18 cellular contexts compared by ENCODE assay signal in the genomic region with DNA sequence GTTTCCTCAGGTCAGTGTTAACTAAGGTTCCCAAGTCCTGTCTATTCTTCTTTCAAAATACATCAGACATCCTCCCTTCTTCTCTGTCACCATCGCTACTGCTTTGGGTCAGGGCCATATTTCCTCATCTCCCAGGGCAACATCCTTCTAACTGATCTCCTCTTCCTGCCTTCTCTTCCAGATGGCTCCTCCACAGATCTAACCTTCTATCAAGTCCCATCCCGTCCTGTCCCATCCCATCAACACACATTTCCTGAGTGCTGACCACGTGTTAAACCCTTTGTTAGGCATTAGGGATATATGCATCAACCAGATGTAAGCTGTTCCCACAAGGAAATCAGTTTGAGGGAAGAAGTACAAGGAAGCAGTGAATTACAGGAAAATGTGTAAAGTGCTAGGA. TPM values are rescaled to one million over a fixed set of nuclear protein-coding genes. Genes with fewer than 3 reads are reported as not detected.
DNase-seq lines count a peak whose midpoint lies in the region; ATAC-seq and TF ChIP-seq lines count a peak whose summit lies in the region.
"Had no signal": no experiment of that assay in that cellular context is flagged by ENCODE, and none has a peak within 500 bp of the region (broad histone marks: within the 10 kb centered on the region; RNA-seq: fewer than 3 reads in every experiment).

No MANE protein-coding gene starts in this region.

- TF ChIP-seq RAD21 in IMR-90 (IDR thresholded peaks at IDR 0.05; ENCODE audit: low read length), result no peak

- peak overlapping the region; percentile 42 to 63 for H2BK12ac ChIP-seq in mesenchymal stem cell (ENCODE audit: low read length in 2 of 2)

- H3K14ac ChIP-seq in IMR-90 (replicated peaks; ENCODE audit: low read depth, low read length) (peak overlapping the region; percentile 73), mesenchymal stem cell (ENCODE audit: low read length in 2 of 2) (no peak overlapping the region)

- H3K56ac ChIP-seq in IMR-90 (ENCODE audit: extremely low read depth, insufficient read depth, low read length), result no peak overlapping the region

- H3K4me3 ChIP-seq in AG04450 (ENCODE audit: low read depth, low read length) (no peak overlapping the region), IMR-90 (ENCODE audit: insufficient read depth, low read depth, low read length) (no peak overlapping the region), mesenchymal stem cell (ENCODE audit: insufficient read depth in 1 of 2, low read depth in 1 of 2, low read length in 2 of 2) (no peak overlapping the region), MG63 (no peak overlapping the region), HAP-1 (no peak overlapping the region)
- H3K4me3 ChIP-seq: A549, GM23338, K562, PC-9 had no signal

- peak overlapping the region; percentile 94 for H3K27ac Mint-ChIP-seq in endothelial cell (ENCODE audit: unreplicated experiment)
- H3K27ac Mint-ChIP-seq in activated naive CD4-positive, alpha-beta T cell treated with anti-CD3 and anti-CD28 coated beads, Interleukin-2, amount 10 ng/mL, durations not matched to agents 7 days and 5 days, result no peak overlapping the region
- H3K27ac Mint-ChIP-seq: GM23338 had no signal

- DNase-seq in AG04450 (ENCODE audit: low read depth, low spot score) (no peak), IMR-90 (no peak), endothelial cell (ENCODE audit: low spot score) (no peak), mesenchymal stem cell (no peak), MG63 (no peak), HAP-1 (ENCODE audit: low spot score in 2 of 2) (no peak)
- DNase-seq in activated naive CD4-positive, alpha-beta T cell treated with anti-CD3 and anti-CD28 coated beads, Interleukin-2, amount 10 ng/mL, durations not matched to agents 7 days and 5 days, result no peak
- DNase-seq in activated CD4-positive, alpha-beta T cell treated with anti-CD3 and anti-CD28 coated beads, Interleukin-2, amount 50 U/mL, for 1 hour, result no peak
- DNase-seq: C1 segment of cervical spinal cord; CD8-positive, alpha-beta memory T cell; DND-41; NCI-H748 treated with DMSO at 0.1 percent for 48 hours; PC-9; SW 1271 had no signal

- H3K4ac ChIP-seq in IMR-90 (ENCODE audit: low read depth, low read length) (peak overlapping the region; percentile 90), mesenchymal stem cell (ENCODE audit: low read depth in 1 of 2, low read length in 2 of 2) (peak overlapping the region in 1 of 2 experiments; percentile 69)

- H3K79me1 ChIP-seq in IMR-90 (ENCODE audit: low read depth in 1 of 2, low read length in 2 of 2), result no peaks in the 10 kb centered on the region
- no peaks in the 10 kb centered on the region for H3K79me1 ChIP-seq in mesenchymal stem cell (replicated peaks; ENCODE audit: low read length, poor library complexity, severe bottlenecking)

- H2BK15ac ChIP-seq in IMR-90 (ENCODE audit: low read depth, low read length), result peak overlapping the region; percentile 95
- H2BK15ac ChIP-seq in mesenchymal stem cell (ENCODE audit: low read depth, poor library complexity, severe bottlenecking), result no peak overlapping the region

- H2AK5ac ChIP-seq in IMR-90 (ENCODE audit: low read depth, low read length) (peak overlapping the region; percentile 77), mesenchymal stem cell (ENCODE audit: low read length, severe bottlenecking) (no peak overlapping the region)

- in situ Hi-C loops in IMR-90 (cut with MboI; ENCODE audit: low sequenced_read_pairs) (no loop called here), HAP-1 (cut with MboI; ENCODE audit: low sequenced_read_pairs) (no loop called here)

- no peak for TF ChIP-seq POLR2A in IMR-90 (IDR thresholded peaks at IDR 0.05; ENCODE audit: low read depth, low read length)

- CTCF ChIA-PET in AG04450 (lab: Charles Lee) (interaction anchor here (2.6 kb wide), 1 partner anchor 150 kb away, joined by 7 read pairs; no protein-coding TSS in a partner anchor), IMR-90 (lab: Yijun Ruan, JAX) (interaction anchor here (1.2 kb wide), 1 partner anchor 121 kb away, joined by 3 read pairs; no protein-coding TSS in a partner anchor)
- CTCF ChIA-PET in activated naive CD4-positive, alpha-beta T cell treated with anti-CD3 and anti-CD28 coated beads, Interleukin-2, amount 10 ng/mL, durations not matched to agents 7 days and 5 days (lab: Charles Lee), result no interaction called here

- H3K36me3 Mint-ChIP-seq in endothelial cell (ENCODE audit: low read depth, unreplicated experiment), result peaks cover 3% of the 10 kb centered on the region
- no peaks in the 10 kb centered on the region for H3K36me3 Mint-ChIP-seq in activated naive CD4-positive, alpha-beta T cell treated with anti-CD3 and anti-CD28 coated beads, Interleukin-2, amount 10 ng/mL, durations not matched to agents 7 days and 5 days
- H3K36me3 Mint-ChIP-seq: CD8-positive, alpha-beta memory T cell had no signal

- intact Hi-C loops in IMR-90 (cut with micrococcal nuclease), result no loop called here

- H4K5ac ChIP-seq in IMR-90 (ENCODE audit: low read depth, low read length), result peak overlapping the region; percentile 88

- H3K9me3 ChIP-seq in AG04450 (ENCODE audit: control insufficient read depth, insufficient read depth, low read length) (no peaks in the 10 kb centered on the region), IMR-90 (ENCODE audit: control insufficient read depth, insufficient read depth, low read length) (no peaks in the 10 kb centered on the region), mesenchymal stem cell (ENCODE audit: control insufficient read depth, low read length) (no peaks in the 10 kb centered on the region), MG63 (no peaks in the 10 kb centered on the region), HAP-1 (no peaks in the 10 kb centered on the region)
- H3K9me3 ChIP-seq: A549 had no signal

- 80% methylated on average over 2 of the region's 3 CpGs; no CpG with 5 or more reads in 1 of the 2 experiments for WGBS in IMR-90 (ENCODE audit: extremely low coverage in 2 of 2, insufficient read length in 1 of 2), 2 experiments
- WGBS in mesenchymal stem cell, result 92% methylated on average over 1 of the region's 3 CpGs

- H3K9ac ChIP-seq in IMR-90 (ENCODE audit: low read depth, low read length) (no peak overlapping the region; the same call in 1 of the 2 replicates), mesenchymal stem cell (ENCODE audit: low read length) (no peak overlapping the region)

- H4K8ac ChIP-seq in IMR-90 (ENCODE audit: low read depth in 2 of 2, low read length in 2 of 2) (peak overlapping the region; percentile 51 to 68; a peak in 3 of 4 replicates), mesenchymal stem cell (ENCODE audit: low read length) (no peak overlapping the region)

- dilution Hi-C loops in IMR-90 (cut with HindIII; ENCODE audit: low sequenced_read_pairs, unreplicated experiment), result no loop called here

- H3K27me3 Mint-ChIP-seq in endothelial cell (ENCODE audit: unreplicated experiment), result peaks cover 2% of the 10 kb centered on the region
- H3K27me3 Mint-ChIP-seq in activated naive CD4-positive, alpha-beta T cell treated with anti-CD3 and anti-CD28 coated beads, Interleukin-2, amount 10 ng/mL, durations not matched to agents 7 days and 5 days, result peaks cover 4% of the 10 kb centered on the region

- no peak for ATAC-seq in IMR-90 (ENCODE audit: low read depth)
- ATAC-seq: A549, GM23338, HCT116, K562 had no signal

- H3K4me1 ChIP-seq in IMR-90 (ENCODE audit: control insufficient read depth, insufficient read depth, low read length) (peaks cover 13% of the 10 kb centered on the region), mesenchymal stem cell (ENCODE audit: control insufficient read depth, insufficient read depth, low read depth, low read length) (peaks cover 3% of the 10 kb centered on the region), HAP-1 (no peaks in the 10 kb centered on the region)
- H3K4me1 ChIP-seq: A549 had no signal

- TF ChIP-seq CTCF in AG04450 (IDR thresholded peaks at IDR 0.05; ENCODE audit: low read depth, low read length), result no peak
- TF ChIP-seq CTCF in IMR-90 (conservative IDR thresholded peaks at IDR 0.05; ENCODE audit: low read depth, low read length), result no peak
- TF ChIP-seq CTCF in endothelial cell (IDR thresholded peaks at IDR 0.05; ENCODE audit: unreplicated experiment), result no peak

- no peaks in the 10 kb centered on the region for H3K36me3 ChIP-seq in IMR-90 (ENCODE audit: control insufficient read depth, insufficient read depth, low read length)
- H3K36me3 ChIP-seq in mesenchymal stem cell (ENCODE audit: control insufficient read depth in 1 of 2, insufficient read depth in 2 of 2, low read depth in 1 of 2, low read length in 2 of 2), result no peaks in the 10 kb centered on the region
- no peaks in the 10 kb centered on the region for H3K36me3 ChIP-seq in MG63
- H3K36me3 ChIP-seq in HAP-1 (replicated peaks), result no peaks in the 10 kb centered on the region; the same call in 1 of the 2 replicates

- no peak overlapping the region for H3K4me3 Mint-ChIP-seq in endothelial cell (ENCODE audit: unreplicated experiment)
- no peak overlapping the region for H3K4me3 Mint-ChIP-seq in activated naive CD4-positive, alpha-beta T cell treated with anti-CD3 and anti-CD28 coated beads, Interleukin-2, amount 10 ng/mL, durations not matched to agents 7 days and 5 days
- H3K4me3 Mint-ChIP-seq: CD8-positive, alpha-beta memory T cell; GM23338 had no signal

- H3K23ac ChIP-seq in IMR-90 (ENCODE audit: low read depth, low read length), result peak overlapping the region; percentile 11; the same call in 1 of the 2 replicates
- no peak overlapping the region for H3K23ac ChIP-seq in mesenchymal stem cell (ENCODE audit: low read length in 2 of 2)

- H3K4me2 ChIP-seq in IMR-90 (ENCODE audit: low read depth, low read length), result no peak overlapping the region
- H3K4me2 ChIP-seq in mesenchymal stem cell (ENCODE audit: low read length, poor library complexity, severe bottlenecking), result no peak overlapping the region
- H3K4me2 ChIP-seq: A549, GM23338, PC-9 had no signal

- H2BK120ac ChIP-seq in IMR-90 (ENCODE audit: low read depth, low read length) (peak overlapping the region; percentile 83), mesenchymal stem cell (ENCODE audit: low read depth, low read length) (no peak overlapping the region)

- H2AK9ac ChIP-seq in IMR-90 (replicated peaks; ENCODE audit: low read depth, low read length, poor library complexity), result no peak overlapping the region

- peak overlapping the region; percentile 84 for H2BK20ac ChIP-seq in IMR-90 (ENCODE audit: low read depth, low read length)

- H3K9me3 Mint-ChIP-seq in endothelial cell (ENCODE audit: unreplicated experiment), result no peaks in the 10 kb centered on the region
- no peaks in the 10 kb centered on the region for H3K9me3 Mint-ChIP-seq in activated naive CD4-positive, alpha-beta T cell treated with anti-CD3 and anti-CD28 coated beads, Interleukin-2, amount 10 ng/mL, durations not matched to agents 7 days and 5 days
- H3K9me3 Mint-ChIP-seq: CD8-positive, alpha-beta memory T cell; GM23338 had no signal

- peak overlapping the region; percentile 57 for H3K27ac ChIP-seq in AG04450 (ENCODE audit: low read depth, low read length)
- H3K27ac ChIP-seq in IMR-90 (ENCODE audit: insufficient read depth, low read length), result peak overlapping the region; percentile 96; the same call in 1 of the 2 replicates
- H3K27ac ChIP-seq in mesenchymal stem cell (ENCODE audit: low read length, poor library complexity, severe bottlenecking), result no peak overlapping the region
- H3K27ac ChIP-seq: PC-9 had no signal

- no peaks in the 10 kb centered on the region for H3K27me3 ChIP-seq in AG04450 (ENCODE audit: control insufficient read depth, insufficient read depth, low read length)
- H3K27me3 ChIP-seq in IMR-90 (ENCODE audit: control insufficient read depth, insufficient read depth, low read length), result no peaks in the 10 kb centered on the region
- no peaks in the 10 kb centered on the region for H3K27me3 ChIP-seq in mesenchymal stem cell (ENCODE audit: control insufficient read depth in 1 of 2, insufficient read depth in 1 of 2, low read length in 2 of 2)
- H3K27me3 ChIP-seq in MG63, result no peaks in the 10 kb centered on the region
- H3K27me3 ChIP-seq in HAP-1 (ENCODE audit: low read depth), result no peaks in the 10 kb centered on the region

- H4K20me1 ChIP-seq in IMR-90 (ENCODE audit: insufficient read depth, low read length), result no peaks in the 10 kb centered on the region

- H3K18ac ChIP-seq in IMR-90 (ENCODE audit: low read depth, low read length) (peak overlapping the region; percentile 83), mesenchymal stem cell (ENCODE audit: low read depth in 1 of 2, low read length in 2 of 2) (peak overlapping the region; percentile 18 to 24)

- POLR2A ChIA-PET in AG04450 (lab: Yijun Ruan, JAX) (interaction anchor here (0.8 to 1.7 kb wide), 8 partner anchors 10 to 150 kb away, joined by 3 to 30 read pairs (median 8); no protein-coding TSS in a partner anchor), IMR-90 (lab: Charles Lee; ENCODE audit: unreplicated experiment) (no interaction called here)

- H3K9me1 ChIP-seq in IMR-90 (ENCODE audit: insufficient read depth, low read length), result peaks cover 21% of the 10 kb centered on the region

- H4K91ac ChIP-seq in IMR-90 (ENCODE audit: insufficient read depth, low read depth, low read length) (peak overlapping the region; percentile 67), mesenchymal stem cell (ENCODE audit: low read length) (no peak overlapping the region)

- BruUV-seq in IMR-90 (replicated peaks; lab: Mats Ljungman, UMichigan), result no TSS peak

- H2AFZ ChIP-seq in IMR-90 (replicated peaks; ENCODE audit: low read length, poor library complexity) (peak overlapping the region; percentile 14), mesenchymal stem cell (ENCODE audit: low read depth, low read length) (no peak overlapping the region)
- H2AFZ ChIP-seq: GM23338, PC-9 had no signal

- peaks cover 24% of the 10 kb centered on the region for H3K4me1 Mint-ChIP-seq in endothelial cell (ENCODE audit: unreplicated experiment)
- H3K4me1 Mint-ChIP-seq in activated naive CD4-positive, alpha-beta T cell treated with anti-CD3 and anti-CD28 coated beads, Interleukin-2, amount 10 ng/mL, durations not matched to agents 7 days and 5 days, result no peaks in the 10 kb centered on the region
- H3K4me1 Mint-ChIP-seq: CD8-positive, alpha-beta memory T cell; GM23338 had no signal

- H2BK5ac ChIP-seq in IMR-90 (ENCODE audit: low read depth, low read length, poor library complexity, severe bottlenecking) (peak overlapping the region; percentile 14), mesenchymal stem cell (ENCODE audit: low read depth, low read length, poor library complexity, severe bottlenecking) (no peak overlapping the region)

RNA-seq across cellular contexts. Expression of a gene that starts 25.9 kb away (rescaled TPM):
- polyA plus RNA-seq in AG04450 (2011; rRNA removed), result 2.4 and 2.6 TPM in 2 replicates
- 0.64 and 1.3 TPM in 2 replicates for polyA minus RNA-seq in AG04450 (2011; rRNA and poly(A)+ RNA removed)
- 0.28 and 0.36 TPM in 2 replicates for total RNA-seq in IMR-90 (2012; rRNA removed)
- polyA plus RNA-seq in IMR-90 (2012; rRNA removed), result 0.65 and 0.74 TPM in 2 replicates
- polyA plus RNA-seq in IMR-90 (2012; cell fraction: cytosol; rRNA removed), result 0.15 and 0.66 TPM in 2 replicates
- 0.16 and 0.36 TPM in 2 replicates for polyA plus RNA-seq in IMR-90 (2012; cell fraction: nucleus; rRNA removed; ENCODE audit: low replicate concordance)
- total RNA-seq in endothelial cell (ENCODE audit: unreplicated experiment), result 0.72 TPM
- polyA plus RNA-seq in mesenchymal stem cell (2013, experiment 1 of 2), result 0.41 TPM
- 0.42 TPM for polyA plus RNA-seq in mesenchymal stem cell (2013, experiment 2 of 2)
- not detected in 2 replicates for total RNA-seq in MG63 (2014; rRNA removed; shearing (Covaris generic); ENCODE audit: low replicate concordance)
- total RNA-seq: CD8-positive, alpha-beta memory T cell had no signal
- polyA plus RNA-seq: CD8-positive, alpha-beta memory T cell had no signal
